In genomic region chr17:34386925-34387550, GRCh38 we compare ENCODE assay signal across 15 cellular contexts. TPM values are rescaled to one million over a fixed set of nuclear protein-coding genes. Genes with fewer than 3 reads are reported as not detected.
A peak's percentile ranks its signal among the peaks of the same experiment; 100 is the strongest.
DNase-seq lines count a peak whose midpoint lies in the region; TF ChIP-seq lines count a peak whose summit lies in the region.
"Had no signal": no experiment of that assay in that cellular context is flagged by ENCODE, and none has a peak within 500 bp of the region (broad histone marks: within the 10 kb centered on the region; RNA-seq: fewer than 3 reads in every experiment).

No MANE protein-coding gene starts in this region.

- peaks cover 13% of the 10 kb centered on the region for H3K27me3 Mint-ChIP-seq in activated T-helper 1 cell treated with anti-CD3 and anti-CD28 coated beads, Interleukin-12 subunit alpha, Interleukin-12 subunit beta, Interleukin-2, Interleukin-4 antibody, amounts not matched to agents 30 ng/mL and 10 ng/mL and 1 ng/mL, durations not matched to agents 14 hours and 24 hours and 36 hours (ENCODE audit: insufficient read depth)

- no peak for TF ChIP-seq CTCF in sigmoid colon (IDR thresholded peaks at IDR 0.05)

- peak overlapping the region; percentile 92 for H3K27ac Mint-ChIP-seq in activated T-helper 1 cell treated with anti-CD3 and anti-CD28 coated beads, Interleukin-12 subunit alpha, Interleukin-12 subunit beta, Interleukin-2, Interleukin-4 antibody, amounts not matched to agents 30 ng/mL and 10 ng/mL and 1 ng/mL, durations not matched to agents 14 hours and 24 hours and 36 hours

- no peak for TF ChIP-seq EP300 in sigmoid colon (IDR thresholded peaks at IDR 0.05)

- peak overlapping the region; percentile 51 for H3K4me3 Mint-ChIP-seq in activated T-helper 1 cell treated with anti-CD3 and anti-CD28 coated beads, Interleukin-12 subunit alpha, Interleukin-12 subunit beta, Interleukin-2, Interleukin-4 antibody, amounts not matched to agents 30 ng/mL and 10 ng/mL and 1 ng/mL, durations not matched to agents 14 hours and 24 hours and 36 hours

- no peaks in the 10 kb centered on the region for H3K9me3 ChIP-seq in sigmoid colon
- H3K9me3 ChIP-seq: tibial artery had no signal

- no peaks in the 10 kb centered on the region for H3K36me3 Mint-ChIP-seq in activated T-helper 1 cell treated with anti-CD3 and anti-CD28 coated beads, Interleukin-12 subunit alpha, Interleukin-12 subunit beta, Interleukin-2, Interleukin-4 antibody, amounts not matched to agents 30 ng/mL and 10 ng/mL and 1 ng/mL, durations not matched to agents 14 hours and 24 hours and 36 hours (ENCODE audit: low read depth)

- peak; percentile 56 for DNase-seq in CD1c-positive myeloid dendritic cell (ENCODE audit: extremely low spot score)
- peak; percentile 37 for DNase-seq in LHCN-M2 (ENCODE audit: low read depth)
- DNase-seq in activated T-helper 1 cell treated with anti-CD3 and anti-CD28 coated beads, Interleukin-12 subunit alpha, Interleukin-12 subunit beta, Interleukin-2, Interleukin-4 antibody, amounts not matched to agents 30 ng/mL and 10 ng/mL and 1 ng/mL, durations not matched to agents 14 hours and 24 hours and 36 hours (ENCODE audit: low spot score) = no peak
- peak; percentile 85 for DNase-seq in mesenteric fat pad (ENCODE audit: low spot score)
- no peak for DNase-seq in OCI-M2 (lab: John Stamatoyannopoulos, UW; ENCODE audit: unreplicated experiment)
- no peak for DNase-seq in HuH-7.5 (ENCODE audit: low spot score)
- no peak for DNase-seq in LoVo (ENCODE audit: low spot score)
- DNase-seq in sigmoid colon = no peak
- DNase-seq: activated naive CD4-positive, alpha-beta T cell; DMS153; effector CD8-positive, alpha-beta T cell; Karpas-422; WERI-Rb-1 had no signal

- H3K27ac ChIP-seq in sigmoid colon = no peak overlapping the region
- H3K27ac ChIP-seq: tibial artery, WERI-Rb-1 had no signal

- H3K36me3 ChIP-seq in sigmoid colon = no peaks in the 10 kb centered on the region
- H3K36me3 ChIP-seq: tibial artery, WERI-Rb-1 had no signal

- peaks cover 0 to 3% (median 0%) of the 10 kb centered on the region in 3 donors for H3K27me3 ChIP-seq in sigmoid colon

- peaks cover 84% of the 10 kb centered on the region for H3K4me1 Mint-ChIP-seq in activated T-helper 1 cell treated with anti-CD3 and anti-CD28 coated beads, Interleukin-12 subunit alpha, Interleukin-12 subunit beta, Interleukin-2, Interleukin-4 antibody, amounts not matched to agents 30 ng/mL and 10 ng/mL and 1 ng/mL, durations not matched to agents 14 hours and 24 hours and 36 hours (ENCODE audit: low read depth)

- 72 to 78% methylated on average over 4 of the region's 4 CpGs for WGBS in sigmoid colon, 2 donors

- no peak for TF ChIP-seq POLR2A in sigmoid colon (IDR thresholded peaks at IDR 0.05)

- H3K4me1 ChIP-seq in sigmoid colon = no peaks in the 10 kb centered on the region

- intact Hi-C loops in activated T-helper 1 cell treated with anti-CD3 and anti-CD28 coated beads, Interleukin-12 subunit alpha, Interleukin-12 subunit beta, Interleukin-2, Interleukin-4 antibody, amounts not matched to agents 30 ng/mL and 10 ng/mL and 1 ng/mL, durations not matched to agents 14 hours and 24 hours and 36 hours (cut with micrococcal nuclease) = loop anchor here (10.0 kb wide), 1 partner anchor 1498 kb away; the partner anchor contains the start of gene CCL5
- intact Hi-C loops in sigmoid colon (cut with DNase I) = no loop called here

- H3K9me3 Mint-ChIP-seq in activated T-helper 1 cell treated with anti-CD3 and anti-CD28 coated beads, Interleukin-12 subunit alpha, Interleukin-12 subunit beta, Interleukin-2, Interleukin-4 antibody, amounts not matched to agents 30 ng/mL and 10 ng/mL and 1 ng/mL, durations not matched to agents 14 hours and 24 hours and 36 hours = no peaks in the 10 kb centered on the region

- no peak overlapping the region for H3K4me3 ChIP-seq in sigmoid colon
- H3K4me3 ChIP-seq: tibial artery had no signal

RNA-seq across cellular contexts. Expression of gene CCL1, which starts 24.0 kb away (rescaled TPM):
- not detected in 2 replicates for total RNA-seq in LHCN-M2 (2014; rRNA removed)
- polyA plus RNA-seq in LHCN-M2 (2012) = not detected
- total RNA-seq in activated T-helper 1 cell treated with anti-CD3 and anti-CD28 coated beads, Interleukin-12 subunit alpha, Interleukin-12 subunit beta, Interleukin-2, Interleukin-4 antibody, amounts not matched to agents 30 ng/mL and 10 ng/mL and 1 ng/mL, durations not matched to agents 14 hours and 24 hours and 36 hours = 264 and 266 TPM in 2 replicates
- not detected for total RNA-seq in mesenteric fat pad
- total RNA-seq in sigmoid colon = not detected
- not detected for polyA plus RNA-seq in sigmoid colon
- polyA plus RNA-seq: neural cell had no signal

RNA-seq across cellular contexts. Expression of gene CCL13, which starts 30.8 kb away (rescaled TPM):
- total RNA-seq in LHCN-M2 (2014; rRNA removed) (not detected in 2 replicates), mesenteric fat pad (5.1 TPM), sigmoid colon (1 to 10 TPM in 2 of 4 donors, not detected in 2; 1.7 to 2.1 TPM)
- polyA plus RNA-seq in LHCN-M2 (2012) = not detected
- not detected in 2 replicates for total RNA-seq in activated T-helper 1 cell treated with anti-CD3 and anti-CD28 coated beads, Interleukin-12 subunit alpha, Interleukin-12 subunit beta, Interleukin-2, Interleukin-4 antibody, amounts not matched to agents 30 ng/mL and 10 ng/mL and 1 ng/mL, durations not matched to agents 14 hours and 24 hours and 36 hours
- 10 to 100 TPM in 1 of 3 donors, 1 to 10 TPM in 2; 2.0 to 47.9 (median 9.6) TPM for polyA plus RNA-seq in sigmoid colon
- polyA plus RNA-seq: neural cell had no signal

Comparison
In these comparisons a context has a peak if more than half of its experiments do, and no peak if none do; other contexts are left out.
1. DNase-seq: peak in CD1c-positive myeloid dendritic cell (single experiment), LHCN-M2 (single experiment) and mesenteric fat pad (single experiment); none in activated T-helper 1 cell treated with anti-CD3 and anti-CD28 coated beads, Interleukin-12 subunit alpha, Interleukin-12 subunit beta, Interleukin-2, Interleukin-4 antibody, amounts not matched to agents 30 ng/mL and 10 ng/mL and 1 ng/mL, durations not matched to agents 14 hours and 24 hours and 36 hours (single experiment), OCI-M2 (single experiment), HuH-7.5 (single experiment), LoVo (single experiment) and sigmoid colon (single experiment).
2. RNA of gene CCL1, which starts 24.0 kb away (total RNA-seq): 264 to 266 TPM in activated T-helper 1 cell treated with anti-CD3 and anti-CD28 coated beads, Interleukin-12 subunit alpha, Interleukin-12 subunit beta, Interleukin-2, Interleukin-4 antibody, amounts not matched to agents 30 ng/mL and 10 ng/mL and 1 ng/mL, durations not matched to agents 14 hours and 24 hours and 36 hours; not detected in LHCN-M2, not detected in mesenteric fat pad (single experiment) and not detected in sigmoid colon; every median in the first group is over 100 times any median in the second.